Comparison of ENCODE assay signal across 16 cellular contexts in the genomic region with DNA sequence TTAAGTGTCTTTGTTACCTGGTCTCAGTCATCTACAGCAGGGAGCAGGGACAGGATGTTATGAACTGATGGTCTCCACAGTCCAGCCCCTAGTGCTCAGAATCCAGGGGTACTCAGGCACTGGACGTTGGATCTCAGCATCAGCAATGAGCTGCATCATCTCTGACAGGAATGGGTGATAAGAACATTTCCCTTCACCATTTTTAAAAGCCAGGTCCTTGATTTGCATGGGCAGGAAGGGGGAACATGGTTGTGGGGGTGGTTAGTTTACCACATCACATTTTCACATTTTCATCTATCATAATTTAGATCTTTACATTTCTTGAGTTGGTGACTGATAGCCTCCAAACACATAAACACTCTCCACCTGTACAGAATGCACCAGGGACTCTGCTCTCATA.
"Had no signal": no experiment of that assay in that cellular context is flagged by ENCODE, and none has a peak within 500 bp of the region (broad histone marks: within the 10 kb centered on the region; RNA-seq: fewer than 3 reads in every experiment).

No MANE protein-coding gene starts in this region.

- H3K27ac Mint-ChIP-seq: activated CD4-positive, alpha-beta T cell treated with anti-CD3 and anti-CD28 coated beads, Interleukin-2, amount 10 ng/mL, durations not matched to agents 24 days and 14 days; activated T-helper 1 cell treated with anti-CD3 and anti-CD28 coated beads, Interleukin-12 subunit alpha, Interleukin-12 subunit beta, Interleukin-2, Interleukin-4 antibody, amounts not matched to agents 30 ng/mL and 10 ng/mL and 1 ng/mL, durations not matched to agents 14 hours and 24 hours and 36 hours; effector memory CD8-positive, alpha-beta T cell had no signal

- ATAC-seq: effector memory CD8-positive, alpha-beta T cell; lower lobe of right lung had no signal

- H3K9me3 ChIP-seq: ascending aorta, heart left ventricle, lower lobe of right lung, transverse colon had no signal

- H3K4me3 Mint-ChIP-seq: activated CD4-positive, alpha-beta T cell treated with anti-CD3 and anti-CD28 coated beads, Interleukin-2, amount 10 ng/mL, durations not matched to agents 24 days and 14 days; activated T-helper 1 cell treated with anti-CD3 and anti-CD28 coated beads, Interleukin-12 subunit alpha, Interleukin-12 subunit beta, Interleukin-2, Interleukin-4 antibody, amounts not matched to agents 30 ng/mL and 10 ng/mL and 1 ng/mL, durations not matched to agents 14 hours and 24 hours and 36 hours; effector memory CD8-positive, alpha-beta T cell had no signal

- H3K27ac ChIP-seq: ascending aorta, lower lobe of right lung, skin epidermis, transverse colon had no signal

- H3K36me3 ChIP-seq: ascending aorta, heart left ventricle, lower lobe of right lung, transverse colon had no signal

- H3K4me3 ChIP-seq: ascending aorta, heart left ventricle, lower lobe of right lung, skin epidermis, transverse colon had no signal

- DNase-seq: activated CD4-positive, alpha-beta T cell treated with anti-CD3 and anti-CD28 coated beads, Interleukin-2, amount 10 ng/mL, durations not matched to agents 24 days and 14 days; activated CD4-positive, CD25-positive, alpha-beta regulatory T cell; activated CD8-positive, alpha-beta memory T cell treated with anti-CD3 and anti-CD28 coated beads for 24 hours; dermis blood vessel endothelial cell; effector memory CD8-positive, alpha-beta T cell; heart left ventricle; lower lobe of right lung; right cardiac atrium; stimulated activated CD4-positive, alpha-beta T cell treated with anti-CD3 and anti-CD28 coated beads, Interleukin-15, amount 100 ng/mL, for 24 hours; stimulated activated CD4-positive, alpha-beta T cell treated with anti-CD3 and anti-CD28 coated beads, Interleukin-4, amount 100 ng/mL, for 1 hour; stimulated activated naive CD4-positive, alpha-beta T cell; SW 1271; transverse colon had no signal

- H3K4me1 ChIP-seq: lower lobe of right lung had no signal

- H3K9me3 Mint-ChIP-seq: activated CD4-positive, alpha-beta T cell treated with anti-CD3 and anti-CD28 coated beads, Interleukin-2, amount 10 ng/mL, durations not matched to agents 24 days and 14 days; activated T-helper 1 cell treated with anti-CD3 and anti-CD28 coated beads, Interleukin-12 subunit alpha, Interleukin-12 subunit beta, Interleukin-2, Interleukin-4 antibody, amounts not matched to agents 30 ng/mL and 10 ng/mL and 1 ng/mL, durations not matched to agents 14 hours and 24 hours and 36 hours; effector memory CD8-positive, alpha-beta T cell had no signal
